18 cellular contexts compared by ENCODE assay signal in genomic region chr20:32153771-32154170, GRCh38. TPM values are rescaled to one million over a fixed set of nuclear protein-coding genes. Genes with fewer than 3 reads are reported as not detected.
A peak's percentile ranks its signal among the peaks of the same experiment; 100 is the strongest.
DNase-seq lines count a peak whose midpoint lies in the region; ATAC-seq and TF ChIP-seq lines count a peak whose summit lies in the region.
"Had no signal": no experiment of that assay in that cellular context is flagged by ENCODE, and none has a peak within 500 bp of the region (broad histone marks: within the 10 kb centered on the region; RNA-seq: fewer than 3 reads in every experiment).

No MANE protein-coding gene starts in this region.

- DNase-seq in activated naive CD8-positive, alpha-beta T cell treated with anti-CD3 and anti-CD28 coated beads, Interleukin-2, amount 10 ng/mL, durations not matched to agents 7 days and 5 days: peak; percentile 9
- DNase-seq in activated naive CD8-positive, alpha-beta T cell treated with anti-CD3 and anti-CD28 coated beads for 36 hours: no peak
- DNase-seq in right lobe of liver (peak in 2 of 3 donors; percentile 3 to 13), psoas muscle (no peak)
- DNase-seq in activated naive CD4-positive, alpha-beta T cell treated with anti-CD3 and anti-CD28 coated beads, Interleukin-2, amount 10 ng/mL, durations not matched to agents 7 days and 5 days: no peak
- no peak for DNase-seq in activated effector memory CD4-positive, alpha-beta T cell treated with anti-CD3 and anti-CD28 coated beads, Interleukin-2, amount 50 U/mL, for 16 hours
- DNase-seq: 8988T; CD8-positive, alpha-beta T cell; H7; Kasumi-1; NCI-H1417; NCI-H187; NCI-H446 treated with DMSO at 0.1 percent for 48 hours; NCI-H526 treated with DMSO at 0.1 percent for 48 hours; OCI-M1; Right ventricle myocardium superior had no signal

- H3K36me3 Mint-ChIP-seq in activated naive CD8-positive, alpha-beta T cell treated with anti-CD3 and anti-CD28 coated beads, Interleukin-2, amount 10 ng/mL, durations not matched to agents 7 days and 5 days: peaks cover 12% of the 10 kb centered on the region
- H3K36me3 Mint-ChIP-seq in activated naive CD8-positive, alpha-beta T cell treated with anti-CD3 and anti-CD28 coated beads for 36 hours: peaks cover 23% of the 10 kb centered on the region
- H3K36me3 Mint-ChIP-seq in activated naive CD4-positive, alpha-beta T cell treated with anti-CD3 and anti-CD28 coated beads, Interleukin-2, amount 10 ng/mL, durations not matched to agents 7 days and 5 days: peaks cover 39% of the 10 kb centered on the region

- no peak overlapping the region for H3K27ac Mint-ChIP-seq in activated naive CD8-positive, alpha-beta T cell treated with anti-CD3 and anti-CD28 coated beads, Interleukin-2, amount 10 ng/mL, durations not matched to agents 7 days and 5 days
- H3K27ac Mint-ChIP-seq in activated naive CD8-positive, alpha-beta T cell treated with anti-CD3 and anti-CD28 coated beads for 36 hours: no peak overlapping the region
- no peak overlapping the region for H3K27ac Mint-ChIP-seq in activated naive CD4-positive, alpha-beta T cell treated with anti-CD3 and anti-CD28 coated beads, Interleukin-2, amount 10 ng/mL, durations not matched to agents 7 days and 5 days
- H3K27ac Mint-ChIP-seq: CD8-positive, alpha-beta T cell had no signal

- no peak for TF ChIP-seq POLR2A in right lobe of liver (IDR thresholded peaks at IDR 0.05)

- H3K4me3 ChIP-seq in right lobe of liver (no peak overlapping the region), psoas muscle (no peak overlapping the region)

- POLR2A ChIA-PET in activated naive CD8-positive, alpha-beta T cell treated with anti-CD3 and anti-CD28 coated beads, Interleukin-2, amount 10 ng/mL, durations not matched to agents 7 days and 5 days (lab: Charles Lee): no interaction called here

- peaks cover 5% of the 10 kb centered on the region for H3K4me1 Mint-ChIP-seq in activated naive CD8-positive, alpha-beta T cell treated with anti-CD3 and anti-CD28 coated beads, Interleukin-2, amount 10 ng/mL, durations not matched to agents 7 days and 5 days
- H3K4me1 Mint-ChIP-seq in activated naive CD8-positive, alpha-beta T cell treated with anti-CD3 and anti-CD28 coated beads for 36 hours: peaks cover 6% of the 10 kb centered on the region
- H3K4me1 Mint-ChIP-seq in activated naive CD4-positive, alpha-beta T cell treated with anti-CD3 and anti-CD28 coated beads, Interleukin-2, amount 10 ng/mL, durations not matched to agents 7 days and 5 days: no peaks in the 10 kb centered on the region

- H3K4me1 ChIP-seq in right lobe of liver (peaks cover 0 to 13% (median 5%) of the 10 kb centered on the region in 4 donors), psoas muscle (peaks cover 17% of the 10 kb centered on the region)

- intact Hi-C loops in right lobe of liver (cut with DNase I): loop anchor here in 1 of 2 donors (10.0 kb wide), 1 partner anchor 71 kb away; no protein-coding TSS in a partner anchor
- intact Hi-C loops in psoas muscle (cut with DNase I): loop anchor here in 1 of 2 donors (5.0 kb wide), 1 partner anchor 49 kb away; no protein-coding TSS in a partner anchor

- ATAC-seq in activated naive CD8-positive, alpha-beta T cell treated with anti-CD3 and anti-CD28 coated beads, Interleukin-2, amount 10 ng/mL, durations not matched to agents 7 days and 5 days (ENCODE audit: low read depth): no peak
- ATAC-seq in right lobe of liver (no peak), psoas muscle (no peak), GM21723 (IDR thresholded peaks at IDR 0.05; ENCODE audit: unreplicated experiment) (no peak)
- ATAC-seq: CD8-positive, alpha-beta T cell had no signal

- H3K27ac ChIP-seq in right lobe of liver (no peak overlapping the region), psoas muscle (peak overlapping the region; percentile 23)

- CTCF ChIA-PET in activated naive CD4-positive, alpha-beta T cell treated with anti-CD3 and anti-CD28 coated beads, Interleukin-2, amount 10 ng/mL, durations not matched to agents 7 days and 5 days (lab: Charles Lee): no interaction called here

- H3K27me3 Mint-ChIP-seq in activated naive CD8-positive, alpha-beta T cell treated with anti-CD3 and anti-CD28 coated beads, Interleukin-2, amount 10 ng/mL, durations not matched to agents 7 days and 5 days: no peaks in the 10 kb centered on the region
- no peaks in the 10 kb centered on the region for H3K27me3 Mint-ChIP-seq in activated naive CD8-positive, alpha-beta T cell treated with anti-CD3 and anti-CD28 coated beads for 36 hours
- H3K27me3 Mint-ChIP-seq in activated naive CD4-positive, alpha-beta T cell treated with anti-CD3 and anti-CD28 coated beads, Interleukin-2, amount 10 ng/mL, durations not matched to agents 7 days and 5 days: no peaks in the 10 kb centered on the region

- WGBS in right lobe of liver (ENCODE audit: insufficient coverage, low coverage, low lambda C conversion rate, missing lambda C conversion rate): no CpG with 5 or more reads among the region's 5 CpGs
- WGBS in psoas muscle, 3 donors: 94 to 97% (median 97%) methylated on average over 5 of the region's 5 CpGs

- H3K4me3 Mint-ChIP-seq in activated naive CD8-positive, alpha-beta T cell treated with anti-CD3 and anti-CD28 coated beads, Interleukin-2, amount 10 ng/mL, durations not matched to agents 7 days and 5 days: no peak overlapping the region
- no peak overlapping the region for H3K4me3 Mint-ChIP-seq in activated naive CD8-positive, alpha-beta T cell treated with anti-CD3 and anti-CD28 coated beads for 36 hours
- no peak overlapping the region for H3K4me3 Mint-ChIP-seq in activated naive CD4-positive, alpha-beta T cell treated with anti-CD3 and anti-CD28 coated beads, Interleukin-2, amount 10 ng/mL, durations not matched to agents 7 days and 5 days
- H3K4me3 Mint-ChIP-seq: CD8-positive, alpha-beta T cell had no signal

- H3K36me3 ChIP-seq in right lobe of liver (peaks cover 0 to 69% (median 20%) of the 10 kb centered on the region in 4 donors), psoas muscle (ENCODE audit: insufficient read depth in 1 of 2, low read depth in 1 of 2) (peaks cover 0 to 80% of the 10 kb centered on the region in 2 donors)

- no peak for TF ChIP-seq CTCF in right lobe of liver (IDR thresholded peaks at IDR 0.05)
- TF ChIP-seq CTCF in psoas muscle (IDR thresholded peaks at IDR 0.05): no peak

- no peaks in the 10 kb centered on the region for H3K27me3 ChIP-seq in right lobe of liver
- H3K27me3 ChIP-seq in psoas muscle (ENCODE audit: insufficient read depth in 3 of 3, low read length in 2 of 3): no peaks in the 10 kb centered on the region
- H3K27me3 ChIP-seq: BLaER1 treated with 17β-estradiol and CSF1 and Interleukin-3, amounts not matched to agents 10 nM and 100 nM had no signal

- no peaks in the 10 kb centered on the region for H3K9me3 Mint-ChIP-seq in activated naive CD8-positive, alpha-beta T cell treated with anti-CD3 and anti-CD28 coated beads, Interleukin-2, amount 10 ng/mL, durations not matched to agents 7 days and 5 days
- H3K9me3 Mint-ChIP-seq in activated naive CD8-positive, alpha-beta T cell treated with anti-CD3 and anti-CD28 coated beads for 36 hours: no peaks in the 10 kb centered on the region
- H3K9me3 Mint-ChIP-seq in activated naive CD4-positive, alpha-beta T cell treated with anti-CD3 and anti-CD28 coated beads, Interleukin-2, amount 10 ng/mL, durations not matched to agents 7 days and 5 days: no peaks in the 10 kb centered on the region
- H3K9me3 Mint-ChIP-seq: CD8-positive, alpha-beta T cell had no signal

- H3K9me3 ChIP-seq in right lobe of liver (no peaks in the 10 kb centered on the region), psoas muscle (no peaks in the 10 kb centered on the region)
- H3K9me3 ChIP-seq: BLaER1 treated with 17β-estradiol and CSF1 and Interleukin-3, amounts not matched to agents 10 nM and 100 nM had no signal

RNA-seq across cellular contexts. Expression of gene TM9SF4, which starts 44.3 kb away (rescaled TPM):
- total RNA-seq in activated naive CD8-positive, alpha-beta T cell treated with anti-CD3 and anti-CD28 coated beads, Interleukin-2, amount 10 ng/mL, durations not matched to agents 7 days and 5 days: 10 to 100 TPM; 36.9 to 39.7 TPM
- total RNA-seq in activated naive CD8-positive, alpha-beta T cell treated with anti-CD3 and anti-CD28 coated beads for 36 hours: 10 to 100 TPM; 39.2 to 42.5 TPM
- 10 to 100 TPM; 26.9 to 33.9 (median 30.5) TPM for total RNA-seq in right lobe of liver
- 10 to 100 TPM; 25.7 to 28.0 (median 27.0) TPM for total RNA-seq in psoas muscle
- 10 to 100 TPM; 14.0 to 18.0 (median 17.9) TPM for polyA plus RNA-seq in psoas muscle

RNA-seq across cellular contexts. Expression of gene PLAGL2, which starts 53.8 kb away (rescaled TPM):
- 10 to 100 TPM; 20.4 to 20.8 TPM for total RNA-seq in activated naive CD8-positive, alpha-beta T cell treated with anti-CD3 and anti-CD28 coated beads, Interleukin-2, amount 10 ng/mL, durations not matched to agents 7 days and 5 days
- total RNA-seq in activated naive CD8-positive, alpha-beta T cell treated with anti-CD3 and anti-CD28 coated beads for 36 hours: 10 to 100 TPM; 86.9 to 87.2 TPM
- total RNA-seq in right lobe of liver: 1 to 10 TPM; 1.5 to 3.1 (median 2.4) TPM
- 1 to 10 TPM; 4.9 to 9.6 (median 6.0) TPM for total RNA-seq in psoas muscle
- polyA plus RNA-seq in psoas muscle: 1 to 10 TPM; 1.7 to 5.3 (median 2.3) TPM

RNA-seq across cellular contexts. Expression of gene POFUT1, which starts 53.9 kb away (rescaled TPM):
- total RNA-seq in activated naive CD8-positive, alpha-beta T cell treated with anti-CD3 and anti-CD28 coated beads, Interleukin-2, amount 10 ng/mL, durations not matched to agents 7 days and 5 days: 10 to 100 TPM; 23.9 to 24.2 TPM
- 10 to 100 TPM; 64.0 to 65.7 TPM for total RNA-seq in activated naive CD8-positive, alpha-beta T cell treated with anti-CD3 and anti-CD28 coated beads for 36 hours
- total RNA-seq in right lobe of liver (10 to 100 TPM; 24.2 to 40.2 (median 28.7) TPM), psoas muscle (10 to 100 TPM; 14.0 to 20.8 (median 17.1) TPM)
- polyA plus RNA-seq in psoas muscle: 10 to 100 TPM in 1 of 3 donors, 1 to 10 TPM in 2; 7.8 to 22.9 (median 8.1) TPM

Comparison
In these comparisons a context has a peak if more than half of its experiments do, and no peak if none do; other contexts are left out.
1. DNase-seq: peak in activated naive CD8-positive, alpha-beta T cell treated with anti-CD3 and anti-CD28 coated beads, Interleukin-2, amount 10 ng/mL, durations not matched to agents 7 days and 5 days (single experiment) and right lobe of liver (2 of 3); none in activated naive CD8-positive, alpha-beta T cell treated with anti-CD3 and anti-CD28 coated beads for 36 hours (single experiment), psoas muscle (0 of 2), activated naive CD4-positive, alpha-beta T cell treated with anti-CD3 and anti-CD28 coated beads, Interleukin-2, amount 10 ng/mL, durations not matched to agents 7 days and 5 days (single experiment) and activated effector memory CD4-positive, alpha-beta T cell treated with anti-CD3 and anti-CD28 coated beads, Interleukin-2, amount 50 U/mL, for 16 hours (single experiment).
2. RNA of gene PLAGL2, which starts 53.8 kb away (total RNA-seq): 86.9 to 87.2 TPM in activated naive CD8-positive, alpha-beta T cell treated with anti-CD3 and anti-CD28 coated beads for 36 hours; 20.4 to 20.8 TPM in activated naive CD8-positive, alpha-beta T cell treated with anti-CD3 and anti-CD28 coated beads, Interleukin-2, amount 10 ng/mL, durations not matched to agents 7 days and 5 days, 4.9 to 9.6 TPM in psoas muscle and 1.5 to 3.1 TPM in right lobe of liver; every median in the first group is over 4 times any median in the second.